17 cellular contexts compared by ENCODE assay signal in genomic region chr1:21269461-21270085, GRCh38. TPM values are rescaled to one million over a fixed set of nuclear protein-coding genes. Genes with fewer than 3 reads are reported as not detected.
DNase-seq lines count a peak whose midpoint lies in the region; ATAC-seq and TF ChIP-seq lines count a peak whose summit lies in the region.
"Had no signal": no experiment of that assay in that cellular context is flagged by ENCODE, and none has a peak within 500 bp of the region (broad histone marks: within the 10 kb centered on the region; RNA-seq: fewer than 3 reads in every experiment).

No MANE protein-coding gene starts in this region.

- no peaks in the 10 kb centered on the region for H3K9me3 Mint-ChIP-seq in activated CD8-positive, alpha-beta T cell treated with anti-CD3 and anti-CD28 coated beads for 36 hours
- no peaks in the 10 kb centered on the region for H3K9me3 Mint-ChIP-seq in activated CD4-positive, alpha-beta T cell treated with anti-CD3 and anti-CD28 coated beads for 36 hours (ENCODE audit: low read depth)
- H3K9me3 Mint-ChIP-seq: nephron, T-cell had no signal

- peaks cover 27% of the 10 kb centered on the region for H3K4me1 Mint-ChIP-seq in activated CD8-positive, alpha-beta T cell treated with anti-CD3 and anti-CD28 coated beads for 36 hours (ENCODE audit: low read depth)
- H3K4me1 Mint-ChIP-seq in activated CD4-positive, alpha-beta T cell treated with anti-CD3 and anti-CD28 coated beads for 36 hours = peaks cover 25% of the 10 kb centered on the region

- no peak overlapping the region for H3K9ac ChIP-seq in smooth muscle cell (ENCODE audit: low read depth)
- H3K9ac ChIP-seq: KMS-11 had no signal

- H3K9me3 ChIP-seq in left ventricle myocardium inferior (replicated peaks) = no peaks in the 10 kb centered on the region
- no peaks in the 10 kb centered on the region for H3K9me3 ChIP-seq in smooth muscle cell (replicated peaks; ENCODE audit: low read depth)
- H3K9me3 ChIP-seq in uterus = no peaks in the 10 kb centered on the region
- H3K9me3 ChIP-seq: gastrocnemius medialis had no signal

- H3K4me1 ChIP-seq in left ventricle myocardium inferior (peaks cover 78% of the 10 kb centered on the region), smooth muscle cell (ENCODE audit: low read depth) (no peaks in the 10 kb centered on the region), uterus (no peaks in the 10 kb centered on the region)

- ATAC-seq in activated CD8-positive, alpha-beta T cell treated with anti-CD3 and anti-CD28 coated beads for 36 hours = no peak
- no peak for ATAC-seq in activated CD4-positive, alpha-beta T cell treated with anti-CD3 and anti-CD28 coated beads for 36 hours
- no peak for ATAC-seq in HG02981 (IDR thresholded peaks at IDR 0.05; ENCODE audit: unreplicated experiment)
- ATAC-seq: gastrocnemius medialis had no signal

- H3K79me2 ChIP-seq in smooth muscle cell (ENCODE audit: low read depth) = peaks cover 14% of the 10 kb centered on the region

- no peak overlapping the region for H3K4me3 Mint-ChIP-seq in activated CD8-positive, alpha-beta T cell treated with anti-CD3 and anti-CD28 coated beads for 36 hours
- H3K4me3 Mint-ChIP-seq in activated CD4-positive, alpha-beta T cell treated with anti-CD3 and anti-CD28 coated beads for 36 hours = no peak overlapping the region
- H3K4me3 Mint-ChIP-seq: mesothelial cell of epicardium, nephron had no signal

- no peak for TF ChIP-seq CTCF in activated CD8-positive, alpha-beta T cell treated with anti-CD3 and anti-CD28 coated beads for 36 hours (IDR thresholded peaks at IDR 0.05)
- TF ChIP-seq CTCF in left ventricle myocardium inferior (IDR thresholded peaks at IDR 0.05; ENCODE audit: borderline replicate concordance) (no peak), smooth muscle cell (IDR thresholded peaks at IDR 0.05; ENCODE audit: borderline replicate concordance, insufficient read depth, poor library complexity, severe bottlenecking) (no peak), uterus (IDR thresholded peaks at IDR 0.05) (no peak)

- H3K27me3 ChIP-seq in left ventricle myocardium inferior (ENCODE audit: low read depth) (no peaks in the 10 kb centered on the region), smooth muscle cell (ENCODE audit: low read depth) (no peaks in the 10 kb centered on the region), uterus (no peaks in the 10 kb centered on the region)
- H3K27me3 ChIP-seq: cardiac muscle cell, gastrocnemius medialis had no signal

- intact Hi-C loops in activated CD8-positive, alpha-beta T cell treated with anti-CD3 and anti-CD28 coated beads for 36 hours (cut with micrococcal nuclease) = no loop called here
- intact Hi-C loops in left ventricle myocardium inferior (cut with micrococcal nuclease) = no loop called here
- intact Hi-C loops in uterus (cut with DNase I; ENCODE audit: low total_unique reads) = no loop called here
- intact Hi-C loops in activated CD4-positive, alpha-beta T cell treated with anti-CD3 and anti-CD28 coated beads for 36 hours (cut with DNase I, micrococcal nuclease) = no loop called here

- peaks cover 64% of the 10 kb centered on the region for H3K36me3 Mint-ChIP-seq in activated CD8-positive, alpha-beta T cell treated with anti-CD3 and anti-CD28 coated beads for 36 hours (ENCODE audit: low read depth)
- H3K36me3 Mint-ChIP-seq in activated CD4-positive, alpha-beta T cell treated with anti-CD3 and anti-CD28 coated beads for 36 hours (ENCODE audit: low read depth) = peaks cover 72% of the 10 kb centered on the region

- H3K4me3 ChIP-seq in left ventricle myocardium inferior (no peak overlapping the region), smooth muscle cell (no peak overlapping the region), uterus (no peak overlapping the region)
- H3K4me3 ChIP-seq: cardiac muscle cell, gastrocnemius medialis had no signal

- POLR2A ChIA-PET in activated CD8-positive, alpha-beta T cell treated with anti-CD3 and anti-CD28 coated beads for 36 hours (lab: Charles Lee) = interaction anchor here (0.9 to 2.8 kb wide), 10 partner anchors 8 to 99 kb away, joined by 3 to 9 read pairs (median 4); no protein-coding TSS in a partner anchor
- POLR2A ChIA-PET in activated CD4-positive, alpha-beta T cell treated with anti-CD3 and anti-CD28 coated beads for 36 hours (lab: Charles Lee) = interaction anchor here (0.7 to 1.0 kb wide), 3 partner anchors 23 to 237 kb away, joined by 3 to 4 read pairs (median 3); no protein-coding TSS in a partner anchor

- H3K27ac Mint-ChIP-seq in activated CD8-positive, alpha-beta T cell treated with anti-CD3 and anti-CD28 coated beads for 36 hours = peak overlapping the region; percentile 63
- H3K27ac Mint-ChIP-seq in activated CD4-positive, alpha-beta T cell treated with anti-CD3 and anti-CD28 coated beads for 36 hours = no peak overlapping the region
- H3K27ac Mint-ChIP-seq: mesothelial cell of epicardium, nephron had no signal

- H3K4me2 ChIP-seq in smooth muscle cell = no peak overlapping the region
- H3K4me2 ChIP-seq: KMS-11 had no signal

- H3K27ac ChIP-seq in left ventricle myocardium inferior (replicated peaks) = peak overlapping the region; percentile 99
- H3K27ac ChIP-seq in smooth muscle cell (ENCODE audit: low read depth) = peak overlapping the region; percentile 18
- no peak overlapping the region for H3K27ac ChIP-seq in uterus
- H3K27ac ChIP-seq: epithelial cell of prostate, KMS-11 had no signal

- no peak for TF ChIP-seq POLR2A in uterus (IDR thresholded peaks at IDR 0.05)

- peaks cover 36% of the 10 kb centered on the region for H3F3A ChIP-seq in smooth muscle cell (ENCODE audit: low read depth)

- CTCF ChIA-PET in activated CD8-positive, alpha-beta T cell treated with anti-CD3 and anti-CD28 coated beads for 36 hours (lab: Charles Lee) = interaction anchor here (0.8 to 7.5 kb wide), 30 partner anchors 11 to 468 kb away, joined by 3 to 177 read pairs (median 8); partner anchors contain the start of gene ECE1
- CTCF ChIA-PET in activated CD4-positive, alpha-beta T cell treated with anti-CD3 and anti-CD28 coated beads for 36 hours (lab: Charles Lee) = interaction anchor here (0.6 to 6.9 kb wide), 27 partner anchors 8 to 138 kb away, joined by 3 to 77 read pairs (median 9); partner anchors contain the start of gene ECE1

- WGBS in smooth muscle cell (ENCODE audit: low lambda C conversion rate) = 74% methylated on average over 7 of the region's 7 CpGs

- DNase-seq in HuH-7.5 (ENCODE audit: low spot score) = peak; percentile 64
- no peak for DNase-seq in activated CD8-positive, alpha-beta T cell treated with anti-CD3 and anti-CD28 coated beads for 36 hours
- DNase-seq in left ventricle myocardium inferior = no peak
- DNase-seq in smooth muscle cell (lab: John Stamatoyannopoulos, UW; ENCODE audit: unreplicated experiment) = no peak
- no peak for DNase-seq in uterus
- no peak for DNase-seq in activated CD4-positive, alpha-beta T cell treated with anti-CD3 and anti-CD28 coated beads for 36 hours
- DNase-seq in RKO (ENCODE audit: low spot score) = no peak
- DNase-seq: kidney glomerular epithelial cell, NCI-H1105 treated with DMSO at 0.1 percent for 48 hours had no signal

- no peak overlapping the region for H2AFZ ChIP-seq in smooth muscle cell (ENCODE audit: low read depth)

- H3K27me3 Mint-ChIP-seq in activated CD8-positive, alpha-beta T cell treated with anti-CD3 and anti-CD28 coated beads for 36 hours = no peaks in the 10 kb centered on the region
- no peaks in the 10 kb centered on the region for H3K27me3 Mint-ChIP-seq in activated CD4-positive, alpha-beta T cell treated with anti-CD3 and anti-CD28 coated beads for 36 hours
- H3K27me3 Mint-ChIP-seq: T-cell had no signal

- peaks cover 40% of the 10 kb centered on the region for H3K36me3 ChIP-seq in left ventricle myocardium inferior
- no peaks in the 10 kb centered on the region for H3K36me3 ChIP-seq in smooth muscle cell (ENCODE audit: low read depth)
- H3K36me3 ChIP-seq in uterus = no peaks in the 10 kb centered on the region

- H4K20me1 ChIP-seq in smooth muscle cell (ENCODE audit: low read depth) = peaks cover 3% of the 10 kb centered on the region

RNA-seq across cellular contexts. Expression of gene ECE1, which starts 20.7 kb away (rescaled TPM):
- 100 to 1,000 TPM; 118 to 127 TPM for total RNA-seq in activated CD8-positive, alpha-beta T cell treated with anti-CD3 and anti-CD28 coated beads for 36 hours
- 54.7 TPM for total RNA-seq in left ventricle myocardium inferior
- 63.8 and 129 TPM in 2 replicates for total RNA-seq in smooth muscle cell
- 101 and 108 TPM in 2 replicates for polyA plus RNA-seq in smooth muscle cell
- total RNA-seq in uterus = 100 to 1,000 TPM in 1 of 4 donors, 10 to 100 TPM in 3; 45.6 to 175 (median 59.1) TPM
- total RNA-seq in activated CD4-positive, alpha-beta T cell treated with anti-CD3 and anti-CD28 coated beads for 36 hours = 100 to 1,000 TPM; 130 to 162 TPM

Comparison
In these comparisons a context has a peak if more than half of its experiments do, and no peak if none do; other contexts are left out.
1. H3K27ac ChIP-seq: peak in left ventricle myocardium inferior (single experiment) and smooth muscle cell (single experiment); none in uterus (0 of 2).